Comparison of ENCODE assay signal across 18 cellular contexts in the genomic region with DNA sequence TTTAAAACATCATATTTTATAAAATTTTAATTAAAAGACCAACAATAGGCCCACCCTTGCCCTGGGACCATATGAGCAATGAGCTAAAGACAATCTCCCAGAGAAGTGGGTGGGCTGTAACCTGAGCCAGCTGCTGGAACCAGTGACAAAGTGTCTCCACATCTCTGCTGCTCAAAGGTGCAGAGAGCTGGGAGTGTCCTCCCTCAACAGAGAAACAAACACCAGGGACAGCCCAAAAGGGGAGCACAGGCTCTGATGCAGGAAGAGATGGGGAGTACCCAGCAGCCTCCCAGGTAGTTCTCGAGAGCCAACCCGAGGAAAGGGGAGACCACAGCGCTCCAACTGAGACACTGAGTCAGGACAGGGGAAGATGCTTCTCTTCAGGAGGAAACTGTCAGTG. TPM values are rescaled to one million over a fixed set of nuclear protein-coding genes. Genes with fewer than 3 reads are reported as not detected.
DNase-seq lines count a peak whose midpoint lies in the region; TF ChIP-seq lines count a peak whose summit lies in the region.
"Had no signal": no experiment of that assay in that cellular context is flagged by ENCODE, and none has a peak within 500 bp of the region (broad histone marks: within the 10 kb centered on the region; RNA-seq: fewer than 3 reads in every experiment).

No MANE protein-coding gene starts in this region.

- H3K79me2 ChIP-seq in trophoblast cell (ENCODE audit: control insufficient read depth, insufficient read depth, low read length, poor library complexity), result peaks cover 2% of the 10 kb centered on the region

- H3K18ac ChIP-seq in trophoblast cell (ENCODE audit: low read length), result peak overlapping the region; percentile 41

- H3K23ac ChIP-seq in trophoblast cell (ENCODE audit: low read length), result no peak overlapping the region

- in situ Hi-C loops in HAP-1 (cut with MboI; ENCODE audit: low sequenced_read_pairs), result no loop called here

- no peak for TF ChIP-seq CTCF in right atrium auricular region (IDR thresholded peaks at IDR 0.05)

- H3K36me3 ChIP-seq in right atrium auricular region (no peaks in the 10 kb centered on the region), trophoblast cell (ENCODE audit: control insufficient read depth in 1 of 2, insufficient read depth in 2 of 2, low read length in 2 of 2) (peaks cover 0 to 1% of the 10 kb centered on the region in 2 experiments), HAP-1 (replicated peaks) (no peaks in the 10 kb centered on the region)
- H3K36me3 ChIP-seq: upper lobe of right lung had no signal

- no peak overlapping the region for H3K14ac ChIP-seq in trophoblast cell (ENCODE audit: low read length)

- H3K4me2 ChIP-seq in trophoblast cell (ENCODE audit: low read length), result no peak overlapping the region
- H3K4me2 ChIP-seq: BLaER1 treated with 17β-estradiol and CSF1 and Interleukin-3, amounts not matched to agents 10 nM and 100 nM had no signal

- H3K9ac ChIP-seq in trophoblast cell (ENCODE audit: low read length), result no peak overlapping the region
- H3K9ac ChIP-seq: BLaER1 treated with 17β-estradiol and CSF1 and Interleukin-3, amounts not matched to agents 10 nM and 100 nM had no signal

- H3K4ac ChIP-seq in trophoblast cell (ENCODE audit: low read depth, low read length), result peak overlapping the region; percentile 64

- H3K27ac ChIP-seq in right atrium auricular region (peak overlapping the region; percentile 4 to 60), trophoblast cell (ENCODE audit: low read depth, low read length) (no peak overlapping the region)
- H3K27ac ChIP-seq: ascending aorta; BLaER1 treated with 17β-estradiol and CSF1 and Interleukin-3, amounts not matched to agents 10 nM and 100 nM; upper lobe of right lung had no signal

- H4K12ac ChIP-seq in trophoblast cell (ENCODE audit: low read depth, low read length), result peak overlapping the region; percentile 46

- no peaks in the 10 kb centered on the region for H3K27me3 ChIP-seq in right atrium auricular region
- no peaks in the 10 kb centered on the region for H3K27me3 ChIP-seq in trophoblast cell (ENCODE audit: insufficient read depth, low read length)
- H3K27me3 ChIP-seq in HAP-1 (ENCODE audit: low read depth), result no peaks in the 10 kb centered on the region
- H3K27me3 ChIP-seq: ascending aorta; BLaER1 treated with 17β-estradiol and CSF1 and Interleukin-3, amounts not matched to agents 10 nM and 100 nM; upper lobe of right lung had no signal

- H3K4me3 ChIP-seq in right atrium auricular region (no peak overlapping the region), trophoblast cell (ENCODE audit: low read depth, low read length) (no peak overlapping the region), HAP-1 (no peak overlapping the region)
- H3K4me3 ChIP-seq: ascending aorta; BLaER1 treated with 17β-estradiol and CSF1 and Interleukin-3, amounts not matched to agents 10 nM and 100 nM; upper lobe of right lung had no signal

- H4K91ac ChIP-seq in trophoblast cell (ENCODE audit: low read depth, low read length), result peak overlapping the region; percentile 70

- H2BK12ac ChIP-seq in trophoblast cell (ENCODE audit: low read length), result peak overlapping the region; percentile 76

- H2BK5ac ChIP-seq in trophoblast cell (ENCODE audit: low read depth, low read length, poor library complexity), result no peak overlapping the region

- H3K4me1 ChIP-seq in right atrium auricular region (peaks cover 0 to 32% of the 10 kb centered on the region in 2 donors), trophoblast cell (ENCODE audit: control insufficient read depth in 1 of 2, insufficient read depth in 2 of 2, low read length in 2 of 2) (peaks cover 6 to 9% of the 10 kb centered on the region in 2 experiments), HAP-1 (no peaks in the 10 kb centered on the region)
- H3K4me1 ChIP-seq: ascending aorta; BLaER1 treated with 17β-estradiol and CSF1 and Interleukin-3, amounts not matched to agents 10 nM and 100 nM; upper lobe of right lung had no signal

- H2AFZ ChIP-seq in trophoblast cell (ENCODE audit: insufficient read depth, low read length, poor library complexity), result no peak overlapping the region

- peak overlapping the region; percentile 80 for H2BK120ac ChIP-seq in trophoblast cell (ENCODE audit: insufficient read depth, low read length, poor library complexity)

- H3K79me1 ChIP-seq in trophoblast cell (ENCODE audit: low read length), result peaks cover 3% of the 10 kb centered on the region

- no peak overlapping the region for H2AK5ac ChIP-seq in trophoblast cell (ENCODE audit: low read length)

- H3K9me3 ChIP-seq in right atrium auricular region, result peaks cover 0 to 10% of the 10 kb centered on the region in 2 donors
- peaks cover 4% of the 10 kb centered on the region for H3K9me3 ChIP-seq in trophoblast cell (ENCODE audit: insufficient read depth, low read depth, low read length)
- H3K9me3 ChIP-seq in HAP-1, result no peaks in the 10 kb centered on the region

- no CpG with 5 or more reads among the region's 3 CpGs for WGBS in trophoblast cell (ENCODE audit: extremely low coverage, insufficient coverage, insufficient read length)

- peak; percentile 49 for DNase-seq in NCI-H1436 (lab: John Stamatoyannopoulos, UW)
- no peak for DNase-seq in NCI-H1436 treated with DMSO at 0.1 percent for 48 hours (lab: John Stamatoyannopoulos, UW)
- peak; percentile 36 to 52 for DNase-seq in NCI-H524 (lab: John Stamatoyannopoulos, UW)
- no peak for DNase-seq in right atrium auricular region (ENCODE audit: low spot score)
- no peak for DNase-seq in trophoblast cell
- no peak for DNase-seq in NCI-H2029 (lab: John Stamatoyannopoulos, UW)
- no peak for DNase-seq in HAP-1 (ENCODE audit: low spot score in 2 of 2)
- no peak for DNase-seq in stimulated activated naive CD4-positive, alpha-beta T cell (lab: John Stamatoyannopoulos, UW)
- DNase-seq: 8988T; activated CD4-positive, alpha-beta T cell treated with anti-CD3 and anti-CD28 coated beads, Interleukin-2, amount 10 ng/mL, durations not matched to agents 24 days and 14 days; activated naive CD4-positive, alpha-beta T cell; cortex of kidney; DND-41; immature natural killer cell; stimulated activated naive CD4-positive, alpha-beta T cell treated with Interleukin-2 at 50 U/mL for 16 hours; upper lobe of right lung had no signal

- H4K8ac ChIP-seq in trophoblast cell (ENCODE audit: low read depth, low read length), result no peak overlapping the region

RNA-seq across cellular contexts. Expression of gene DOCK9, which starts 39.1 kb away (rescaled TPM):
- total RNA-seq in right atrium auricular region, result 10 to 100 TPM; 79.6 to 80.5 TPM
- 135 and 138 TPM in 2 replicates for polyA plus RNA-seq in trophoblast cell (2013)

Comparison
In these comparisons a context has a peak if more than half of its experiments do, and no peak if none do; other contexts are left out.
1. DNase-seq: peak in NCI-H1436 (single experiment) and NCI-H524 (2 of 2); none in NCI-H1436 treated with DMSO at 0.1 percent for 48 hours (single experiment), right atrium auricular region (single experiment), trophoblast cell (0 of 2), NCI-H2029 (single experiment), HAP-1 (0 of 2) and stimulated activated naive CD4-positive, alpha-beta T cell (0 of 6).